In the genomic region with DNA sequence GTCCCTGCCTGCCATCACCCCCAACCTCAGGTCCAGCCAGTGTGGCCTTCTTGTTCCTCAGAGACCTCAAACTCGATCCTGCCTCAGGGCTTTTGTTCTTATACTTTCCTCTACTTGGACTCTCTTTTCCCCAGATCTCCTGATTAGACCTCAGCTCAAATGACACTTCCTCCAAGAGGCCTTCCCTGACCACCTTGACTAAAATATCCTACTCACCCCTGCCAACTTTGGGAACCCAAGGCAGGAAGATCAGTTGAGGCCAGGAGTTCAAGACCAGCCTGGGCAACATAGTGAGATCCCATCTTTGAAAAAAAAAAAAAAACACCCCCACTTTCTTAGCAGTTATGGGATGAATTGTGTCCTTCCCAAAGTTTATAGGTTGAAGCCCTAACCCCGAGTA, we compare ENCODE assay signal across 23 cellular contexts.
DNase-seq lines count a peak whose midpoint lies in the region; ATAC-seq, FAIRE-seq and TF ChIP-seq lines count a peak whose summit lies in the region.
"Had no signal": no experiment of that assay in that cellular context is flagged by ENCODE, and none has a peak within 500 bp of the region (broad histone marks: within the 10 kb centered on the region; RNA-seq: fewer than 3 reads in every experiment).

No MANE protein-coding gene starts in this region.

- TF ChIP-seq CTCF in KMS-11 (conservative IDR thresholded peaks at IDR 0.05; ENCODE audit: low read depth, low read length) = no peak
- no peak for TF ChIP-seq CTCF in CD14-positive monocyte (IDR thresholded peaks at IDR 0.05)

- H3K23ac ChIP-seq in neuronal stem cell (ENCODE audit: low read depth, low read length, poor library complexity) = no peak overlapping the region

- H3K4me1 ChIP-seq in KMS-11 (ENCODE audit: low read depth, poor library complexity, severe bottlenecking) (peaks cover 91% of the 10 kb centered on the region), neuronal stem cell (ENCODE audit: control insufficient read depth in 2 of 2, insufficient read depth in 1 of 2, low read depth in 1 of 2, low read length in 2 of 2) (peaks cover 0 to 2% of the 10 kb centered on the region in 2 donors)

- H3K27me3 ChIP-seq in KMS-11 (ENCODE audit: insufficient read depth, low read depth) (no peaks in the 10 kb centered on the region), neuronal stem cell (ENCODE audit: control insufficient read depth in 3 of 3, insufficient read depth in 3 of 3, low read depth in 1 of 3, low read length in 3 of 3) (peaks cover 0 to 23% (median 0%) of the 10 kb centered on the region in 3 experiments)

- no peak overlapping the region for H3K4ac ChIP-seq in neuronal stem cell (ENCODE audit: low read length)

- ATAC-seq in T-helper 17 cell = no peak
- no peak for ATAC-seq in GM18505 (IDR thresholded peaks at IDR 0.05; ENCODE audit: unreplicated experiment)

- H3K4me3 Mint-ChIP-seq in T-helper 17 cell (no peak overlapping the region), CD14-positive monocyte (no peak overlapping the region)
- no peak overlapping the region for H3K4me3 Mint-ChIP-seq in activated CD4-positive, alpha-beta T cell treated with anti-CD3 and anti-CD28 coated beads, Interleukin-2, amount 10 ng/mL, durations not matched to agents 24 days and 14 days
- H3K4me3 Mint-ChIP-seq: B cell had no signal

- FAIRE-seq in GM19239 (lab: Jason Lieb, UNC) = peak; percentile 37
- FAIRE-seq: GM18507, H54 had no signal

- no peaks in the 10 kb centered on the region for H3K79me2 ChIP-seq in KMS-11 (ENCODE audit: insufficient read depth, low read depth)

- H3K4me2 ChIP-seq in KMS-11 = peak overlapping the region; percentile 84
- no peak overlapping the region for H3K4me2 ChIP-seq in neuronal stem cell (ENCODE audit: insufficient read depth, low read length, poor library complexity, severe bottlenecking)

- H3K27ac Mint-ChIP-seq in T-helper 17 cell (peak overlapping the region; percentile 78), CD14-positive monocyte (peak overlapping the region in 1 of 7 donors; percentile 43)
- H3K27ac Mint-ChIP-seq in activated CD4-positive, alpha-beta T cell treated with anti-CD3 and anti-CD28 coated beads, Interleukin-2, amount 10 ng/mL, durations not matched to agents 24 days and 14 days = no peak overlapping the region
- H3K27ac Mint-ChIP-seq: B cell had no signal

- H4K8ac ChIP-seq in neuronal stem cell (ENCODE audit: low read depth, low read length) = no peak overlapping the region

- H3K14ac ChIP-seq in neuronal stem cell (ENCODE audit: low read length) = no peak overlapping the region

- H3K27ac ChIP-seq in KMS-11 (peak overlapping the region; percentile 98), neuronal stem cell (replicated peaks; ENCODE audit: low read length) (no peak overlapping the region)
- H3K27ac ChIP-seq: C4-2B had no signal

- H3K4me1 Mint-ChIP-seq in T-helper 17 cell (peaks cover 9% of the 10 kb centered on the region), CD14-positive monocyte (peaks cover 5% of the 10 kb centered on the region)
- H3K4me1 Mint-ChIP-seq in activated CD4-positive, alpha-beta T cell treated with anti-CD3 and anti-CD28 coated beads, Interleukin-2, amount 10 ng/mL, durations not matched to agents 24 days and 14 days = peaks cover 5% of the 10 kb centered on the region

- no peaks in the 10 kb centered on the region for H3K9me3 ChIP-seq in T-helper 17 cell (ENCODE audit: control insufficient read depth, low read length, poor library complexity, severe bottlenecking)
- H3K9me3 ChIP-seq in neuronal stem cell (replicated peaks in 1 of 2; ENCODE audit: control insufficient read depth in 2 of 2, insufficient read depth in 1 of 2, low read depth in 1 of 2, low read length in 2 of 2) = no peaks in the 10 kb centered on the region

- H3K36me3 ChIP-seq in KMS-11 (ENCODE audit: insufficient read depth) (no peaks in the 10 kb centered on the region), neuronal stem cell (replicated peaks in 1 of 2; ENCODE audit: control insufficient read depth in 2 of 2, insufficient read depth in 2 of 2, low read length in 2 of 2) (no peaks in the 10 kb centered on the region)

- peaks cover 6% of the 10 kb centered on the region for H3K27me3 Mint-ChIP-seq in T-helper 17 cell
- peaks cover 0 to 8% (median 2%) of the 10 kb centered on the region in 3 donors for H3K27me3 Mint-ChIP-seq in CD14-positive monocyte (ENCODE audit: low read depth in 3 of 3)
- peaks cover 7% of the 10 kb centered on the region for H3K27me3 Mint-ChIP-seq in activated CD4-positive, alpha-beta T cell treated with anti-CD3 and anti-CD28 coated beads, Interleukin-2, amount 10 ng/mL, durations not matched to agents 24 days and 14 days
- H3K27me3 Mint-ChIP-seq: B cell had no signal

- no peak overlapping the region for H2BK12ac ChIP-seq in neuronal stem cell (ENCODE audit: low read length)

- H3K9ac ChIP-seq in KMS-11 (peak overlapping the region; percentile 75), neuronal stem cell (ENCODE audit: low read depth, low read length, poor library complexity) (no peak overlapping the region)

- H3K18ac ChIP-seq in neuronal stem cell (ENCODE audit: low read length) = no peak overlapping the region

- DNase-seq in GM19239 (ENCODE audit: insufficient read length, low spot score) (no peak), T-helper 17 cell (no peak), neuronal stem cell (ENCODE audit: low spot score) (no peak), iPS-NIHi7 (ENCODE audit: extremely low spot score) (no peak), CD14-positive monocyte (ENCODE audit: low spot score) (no peak)
- no peak for DNase-seq in activated CD4-positive, alpha-beta T cell treated with anti-CD3 and anti-CD28 coated beads, Interleukin-2, amount 10 ng/mL, durations not matched to agents 24 days and 14 days
- DNase-seq: DMS153, DND-41, KG1, NCI-H1048, NCI-H1417, NCI-H1694, NCI-H2029 treated with DMSO at 0.1 percent for 48 hours, NCI-H446 treated with DMSO at 0.1 percent for 48 hours, NCI-H526, NCI-H82, SHP77 treated with DMSO at 0.1 percent for 48 hours had no signal

- H3K36me3 Mint-ChIP-seq in T-helper 17 cell (ENCODE audit: low read depth) (no peaks in the 10 kb centered on the region), CD14-positive monocyte (no peaks in the 10 kb centered on the region)
- H3K36me3 Mint-ChIP-seq in activated CD4-positive, alpha-beta T cell treated with anti-CD3 and anti-CD28 coated beads, Interleukin-2, amount 10 ng/mL, durations not matched to agents 24 days and 14 days (ENCODE audit: low read depth) = no peaks in the 10 kb centered on the region

- TF ChIP-seq POLR2A in GM18505 (IDR thresholded peaks at IDR 0.05; ENCODE audit: borderline replicate concordance, extremely low read depth, insufficient read depth, insufficient read length) = no peak

- peak overlapping the region; percentile 5 for H2BK15ac ChIP-seq in neuronal stem cell (ENCODE audit: low read length)

- no peak overlapping the region for H2AK5ac ChIP-seq in neuronal stem cell (ENCODE audit: low read depth, low read length)

- no peaks in the 10 kb centered on the region for H4K20me1 ChIP-seq in KMS-11 (ENCODE audit: insufficient read depth)

- H3K9me3 Mint-ChIP-seq in CD14-positive monocyte = peaks cover 0 to 2% (median under 1%) of the 10 kb centered on the region in 7 donors
- H3K9me3 Mint-ChIP-seq in activated CD4-positive, alpha-beta T cell treated with anti-CD3 and anti-CD28 coated beads, Interleukin-2, amount 10 ng/mL, durations not matched to agents 24 days and 14 days = peaks cover 5% of the 10 kb centered on the region

- intact Hi-C loops in CD14-positive monocyte (cut with micrococcal nuclease) = no loop called here
- intact Hi-C loops in activated CD4-positive, alpha-beta T cell treated with anti-CD3 and anti-CD28 coated beads, Interleukin-2, amount 10 ng/mL, durations not matched to agents 24 days and 14 days (cut with micrococcal nuclease) = no loop called here

- H3K79me1 ChIP-seq in neuronal stem cell (ENCODE audit: low read depth, low read length) = no peaks in the 10 kb centered on the region

- no peak overlapping the region for H4K91ac ChIP-seq in neuronal stem cell (ENCODE audit: low read depth, low read length, poor library complexity)

- WGBS in neuronal stem cell (ENCODE audit: extremely low coverage in 2 of 2, insufficient read length in 2 of 2, insufficient replicate concordance in 1 of 2), 2 donors = no CpG with 5 or more reads among the region's 2 CpGs

- H3K4me3 ChIP-seq in KMS-11 (IDR thresholded peaks at IDR 0.05; ENCODE audit: insufficient read depth, low read depth, low read length) (no peak overlapping the region), neuronal stem cell (ENCODE audit: low read length in 2 of 2) (no peak overlapping the region)

- peak overlapping the region; percentile 4; the same call in 1 of the 2 replicates for H2AFZ ChIP-seq in KMS-11 (ENCODE audit: low read depth)
- no peak overlapping the region for H2AFZ ChIP-seq in neuronal stem cell (ENCODE audit: low read length)

- no peak overlapping the region for H2BK5ac ChIP-seq in neuronal stem cell (ENCODE audit: low read length)

- no peak overlapping the region for H2BK120ac ChIP-seq in neuronal stem cell (ENCODE audit: low read depth, low read length)
